In the genomic region with DNA sequence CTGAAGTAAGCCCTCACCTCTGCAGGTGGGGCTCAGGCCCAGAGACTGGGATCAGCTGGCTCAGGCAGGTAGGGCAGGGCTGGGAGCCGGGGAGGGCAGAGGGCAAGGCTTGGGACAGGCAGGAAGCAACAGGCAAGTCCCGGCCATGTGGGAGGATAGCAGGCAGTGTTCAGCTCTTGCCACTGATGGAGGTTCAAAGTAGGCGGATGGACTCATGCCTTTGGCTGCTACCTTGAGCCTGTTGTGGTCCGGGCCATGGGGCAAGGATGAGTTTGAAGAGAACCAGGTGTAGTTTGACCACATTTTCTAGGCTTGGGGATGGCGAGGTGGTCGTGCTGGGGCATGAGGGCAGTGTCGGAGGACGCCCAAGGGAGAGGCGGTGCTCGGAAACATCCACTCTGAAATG, we compare ENCODE assay signal across 32 cellular contexts. TPM values are rescaled to one million over a fixed set of nuclear protein-coding genes. Genes with fewer than 3 reads are reported as not detected.
DNase-seq lines count a peak whose midpoint lies in the region; ATAC-seq and TF ChIP-seq lines count a peak whose summit lies in the region.
"Had no signal": no experiment of that assay in that cellular context is flagged by ENCODE, and none has a peak within 500 bp of the region (broad histone marks: within the 10 kb centered on the region; RNA-seq: fewer than 3 reads in every experiment).

No MANE protein-coding gene starts in this region.

- WGBS in testis, 2 donors: 74 to 88% methylated on average over 10 of the region's 10 CpGs

- H2AFZ ChIP-seq in neural cell (ENCODE audit: low read depth, low read length): no peak overlapping the region

- TF ChIP-seq POLR2A in testis (IDR thresholded peaks at IDR 0.05): no peak

- H3K36me3 Mint-ChIP-seq in chondrocyte (ENCODE audit: low read depth): no peaks in the 10 kb centered on the region
- H3K36me3 Mint-ChIP-seq: activated CD4-positive, alpha-beta memory T cell treated with anti-CD3 and anti-CD28 coated beads for 36 hours; activated naive CD4-positive, alpha-beta T cell treated with anti-CD3 and anti-CD28 coated beads, Interleukin-2, amount 50 U/mL, for 24 hours; mesothelial cell of epicardium had no signal

- no peak overlapping the region for H3K27ac Mint-ChIP-seq in chondrocyte (ENCODE audit: unreplicated experiment)
- H3K27ac Mint-ChIP-seq: activated CD4-positive, alpha-beta memory T cell treated with anti-CD3 and anti-CD28 coated beads for 36 hours; activated naive CD4-positive, alpha-beta T cell treated with anti-CD3 and anti-CD28 coated beads, Interleukin-2, amount 50 U/mL, for 24 hours; activated T-helper 17 cell treated with anti-CD3 and anti-CD28 coated beads, Interleukin-2, amount 50 U/mL, for 72 hours; mesothelial cell of epicardium; naive thymus-derived CD4-positive, alpha-beta T cell had no signal

- peak overlapping the region; percentile 81 to 88 for H3K27ac ChIP-seq in right atrium auricular region
- peak overlapping the region; percentile 96 for H3K27ac ChIP-seq in neural cell (ENCODE audit: low read length)
- no peak overlapping the region for H3K27ac ChIP-seq in coronary artery
- no peak overlapping the region for H3K27ac ChIP-seq in testis
- H3K27ac ChIP-seq: cardiac muscle cell, KMS-11, ovary, Peyer's patch, SJSA1, suprapubic skin, vagina had no signal

- no peaks in the 10 kb centered on the region for H3K27me3 ChIP-seq in right atrium auricular region
- peaks cover 17% of the 10 kb centered on the region for H3K27me3 ChIP-seq in neural cell (ENCODE audit: insufficient read depth, low read depth, low read length)
- H3K27me3 ChIP-seq in testis: no peaks in the 10 kb centered on the region
- H3K27me3 ChIP-seq: ovary, vagina had no signal

- H4K20me1 ChIP-seq in neural cell (ENCODE audit: insufficient read depth): no peaks in the 10 kb centered on the region

- H3K9me3 ChIP-seq in right atrium auricular region: no peaks in the 10 kb centered on the region
- no peaks in the 10 kb centered on the region for H3K9me3 ChIP-seq in neural cell (ENCODE audit: low read length)
- H3K9me3 ChIP-seq in testis: no peaks in the 10 kb centered on the region
- H3K9me3 ChIP-seq: A549, ovary, Peyer's patch, suprapubic skin, vagina had no signal

- DNase-seq in right atrium auricular region (ENCODE audit: low spot score) (no peak), left ventricle myocardium superior (no peak), chondrocyte (ENCODE audit: low spot score) (peak; percentile 73), coronary artery (ENCODE audit: low spot score) (no peak), testis (no peak), mesenteric fat pad (ENCODE audit: low spot score) (no peak)
- DNase-seq: activated CD4-positive, alpha-beta memory T cell treated with anti-CD3 and anti-CD28 coated beads for 36 hours; activated CD4-positive, CD25-positive, alpha-beta regulatory T cell treated with anti-CD3 and anti-CD28 coated beads, Interleukin-2, amount 50 U/mL, for 72 hours; aorta; naive thymus-derived CD4-positive, alpha-beta T cell; NCI-H1417 treated with DMSO at 0.1 percent for 48 hours; NCI-H2081; NCI-H226; NCI-H748 treated with DMSO at 0.1 percent for 48 hours; Peyer's patch; stimulated activated CD4-positive, alpha-beta T cell treated with anti-CD3 and anti-CD28 coated beads, Interleukin-4, amount 100 ng/mL, for 1 hour had no signal

- no peaks in the 10 kb centered on the region for H3K9me2 ChIP-seq in neural cell (ENCODE audit: insufficient read depth, low read length)

- ATAC-seq in left ventricle myocardium superior (no peak), HG03280 (IDR thresholded peaks at IDR 0.05; ENCODE audit: unreplicated experiment) (no peak)
- ATAC-seq: A549; activated T-helper 17 cell treated with anti-CD3 and anti-CD28 coated beads, Interleukin-2, amount 50 U/mL, for 72 hours; HCT116; left lobe of liver; naive thymus-derived CD4-positive, alpha-beta T cell had no signal

- TF ChIP-seq EP300 in neural cell (conservative IDR thresholded peaks at IDR 0.05; ENCODE audit: poor library complexity, severe bottlenecking): no peak

- peak overlapping the region; percentile 75 for H3K9ac ChIP-seq in neural cell (ENCODE audit: low read length)
- H3K9ac ChIP-seq: KMS-11 had no signal

- H3F3A ChIP-seq in neural cell (ENCODE audit: insufficient read depth, low read length, poor library complexity, severe bottlenecking): no peaks in the 10 kb centered on the region

- H3K4me2 ChIP-seq in neural cell (ENCODE audit: low read length): peak overlapping the region; percentile 52
- H3K4me2 ChIP-seq: A549, KMS-11 had no signal

- no peak overlapping the region for H3K4me3 ChIP-seq in right atrium auricular region
- H3K4me3 ChIP-seq in neural cell (ENCODE audit: low read length): no peak overlapping the region
- no peak overlapping the region for H3K4me3 ChIP-seq in coronary artery
- no peak overlapping the region for H3K4me3 ChIP-seq in testis
- H3K4me3 ChIP-seq: A549, cardiac muscle cell, ovary, Peyer's patch, SJSA1, suprapubic skin, vagina had no signal

- peaks cover 19% of the 10 kb centered on the region for H3K4me1 Mint-ChIP-seq in chondrocyte (ENCODE audit: low read depth)
- H3K4me1 Mint-ChIP-seq: activated T-helper 17 cell treated with anti-CD3 and anti-CD28 coated beads, Interleukin-2, amount 50 U/mL, for 72 hours had no signal

- H3K9me3 Mint-ChIP-seq in chondrocyte (ENCODE audit: low read depth): no peaks in the 10 kb centered on the region
- H3K9me3 Mint-ChIP-seq: activated CD4-positive, alpha-beta memory T cell treated with anti-CD3 and anti-CD28 coated beads for 36 hours; activated naive CD4-positive, alpha-beta T cell treated with anti-CD3 and anti-CD28 coated beads, Interleukin-2, amount 50 U/mL, for 24 hours; activated T-helper 17 cell treated with anti-CD3 and anti-CD28 coated beads, Interleukin-2, amount 50 U/mL, for 72 hours; mesothelial cell of epicardium; naive thymus-derived CD4-positive, alpha-beta T cell had no signal

- no peak overlapping the region for H3K4me3 Mint-ChIP-seq in chondrocyte (ENCODE audit: unreplicated experiment)
- H3K4me3 Mint-ChIP-seq: activated CD4-positive, alpha-beta memory T cell treated with anti-CD3 and anti-CD28 coated beads for 36 hours; activated naive CD4-positive, alpha-beta T cell treated with anti-CD3 and anti-CD28 coated beads, Interleukin-2, amount 50 U/mL, for 24 hours; activated T-helper 17 cell treated with anti-CD3 and anti-CD28 coated beads, Interleukin-2, amount 50 U/mL, for 72 hours; mesothelial cell of epicardium; naive thymus-derived CD4-positive, alpha-beta T cell had no signal

- intact Hi-C loops in left ventricle myocardium superior (cut with micrococcal nuclease): no loop called here
- intact Hi-C loops in testis (cut with DNase I; ENCODE audit: low total_unique reads): no loop called here

- no peak for TF ChIP-seq RAD21 in neural cell (conservative IDR thresholded peaks at IDR 0.05)

- H3K36me3 ChIP-seq in right atrium auricular region (no peaks in the 10 kb centered on the region), neural cell (ENCODE audit: insufficient read depth, low read length) (no peaks in the 10 kb centered on the region), testis (ENCODE audit: low read depth, missing control alignments) (no peaks in the 10 kb centered on the region)
- H3K36me3 ChIP-seq: cardiac muscle cell, ovary, Peyer's patch, SJSA1, suprapubic skin, vagina had no signal

- H3K27me3 Mint-ChIP-seq in chondrocyte (ENCODE audit: low read depth): no peaks in the 10 kb centered on the region

- no peaks in the 10 kb centered on the region for H3K79me2 ChIP-seq in neural cell (replicated peaks; ENCODE audit: insufficient read depth, low read length)

- H3K4me1 ChIP-seq in right atrium auricular region (peaks cover 0 to 96% of the 10 kb centered on the region in 2 donors), testis (peaks cover 59% of the 10 kb centered on the region)

- no peak for TF ChIP-seq CTCF in right atrium auricular region (IDR thresholded peaks at IDR 0.05)
- no peak for TF ChIP-seq CTCF in chondrocyte (IDR thresholded peaks at IDR 0.05)
- no peak for TF ChIP-seq CTCF in neural cell (IDR thresholded peaks at IDR 0.05; ENCODE audit: poor library complexity, severe bottlenecking)
- no peak for TF ChIP-seq CTCF in coronary artery (IDR thresholded peaks at IDR 0.05)
- TF ChIP-seq CTCF in testis (IDR thresholded peaks at IDR 0.05): no peak

TF ChIP-seq in neural cell, 6 proteins besides CTCF, POLR2A, EP300 and RAD21 (continues in another document):
- no peak for TF ChIP-seq MXI1 (conservative IDR thresholded peaks at IDR 0.05; ENCODE audit: poor library complexity, severe bottlenecking)
- no peak for TF ChIP-seq TAF1 (IDR thresholded peaks at IDR 0.05; ENCODE audit: low read depth)
- no peak for TF ChIP-seq SMC3 (conservative IDR thresholded peaks at IDR 0.05; ENCODE audit: poor library complexity)
- TF ChIP-seq POLR2AphosphoS5 (IDR thresholded peaks at IDR 0.05): no peak

RNA-seq across cellular contexts. Expression of a gene that starts 2.7 kb away (rescaled TPM):
- 1 to 10 TPM; 2.1 to 3.5 TPM for total RNA-seq in right atrium auricular region
- 4.3 TPM for total RNA-seq in left ventricle myocardium superior
- total RNA-seq in chondrocyte: 0.55 to 1.0 TPM (median 0.92 TPM) in 3 replicates
- polyA plus RNA-seq in neural cell: 13.2 and 22.5 TPM in 2 replicates
- polyA minus RNA-seq in neural cell: 3.4 and 4.5 TPM in 2 replicates
- total RNA-seq in testis: 1 to 10 TPM; 3.2 to 3.8 TPM
- 4.6 TPM for polyA plus RNA-seq in testis (ENCODE audit: insufficient read depth, low read depth, low replicate concordance)
- total RNA-seq in mesenteric fat pad: 5.4 TPM
- total RNA-seq: activated CD4-positive, alpha-beta memory T cell treated with anti-CD3 and anti-CD28 coated beads for 36 hours; activated T-helper 17 cell treated with anti-CD3 and anti-CD28 coated beads, Interleukin-2, amount 50 U/mL, for 72 hours; naive thymus-derived CD4-positive, alpha-beta T cell; T-helper 1 cell treated with Interleukin-12 subunit alpha and Interleukin-12 subunit beta and Interleukin-4 antibody, amounts not matched to agents 30 ng/mL and 1 ng/mL, for 36 hours had no signal
- polyA plus RNA-seq: A549, aorta had no signal

RNA-seq across cellular contexts. Expression of a gene that starts 5.1 kb away (rescaled TPM):
- 10 to 100 TPM; 23.0 to 48.7 TPM for total RNA-seq in right atrium auricular region
- total RNA-seq in left ventricle myocardium superior: 28.0 TPM
- total RNA-seq in chondrocyte: 0.48 to 5.4 TPM (median 4.6 TPM) in 3 replicates
- 9.6 and 12.9 TPM in 2 replicates for polyA plus RNA-seq in neural cell
- polyA minus RNA-seq in neural cell: 8.0 and 13.4 TPM in 2 replicates
- total RNA-seq in testis: 1 to 10 TPM; 3.4 to 7.2 TPM
- 9.9 TPM for polyA plus RNA-seq in testis (ENCODE audit: insufficient read depth, low read depth, low replicate concordance)
- 55.6 TPM for total RNA-seq in mesenteric fat pad
- total RNA-seq: activated CD4-positive, alpha-beta memory T cell treated with anti-CD3 and anti-CD28 coated beads for 36 hours; activated T-helper 17 cell treated with anti-CD3 and anti-CD28 coated beads, Interleukin-2, amount 50 U/mL, for 72 hours; naive thymus-derived CD4-positive, alpha-beta T cell had no signal

RNA-seq across cellular contexts. Expression of a gene that starts 41.3 kb away (rescaled TPM):
- total RNA-seq in right atrium auricular region: 10 to 100 TPM; 13.6 to 14.8 TPM
- 17.7 TPM for total RNA-seq in left ventricle myocardium superior
- total RNA-seq in chondrocyte: 4.7 to 5.4 TPM (median 4.9 TPM) in 3 replicates
- not detected in 2 replicates for polyA plus RNA-seq in neural cell
- not detected in 2 replicates for polyA minus RNA-seq in neural cell
- 10 to 100 TPM; 26.3 to 30.2 TPM for total RNA-seq in testis
- polyA plus RNA-seq in testis (ENCODE audit: insufficient read depth, low read depth, low replicate concordance): 9.7 TPM
- total RNA-seq in mesenteric fat pad: 52.7 TPM

RNA-seq across cellular contexts. Expression of a gene that starts 43.1 kb away (rescaled TPM):
- total RNA-seq in right atrium auricular region (1 to 10 TPM; 4.5 to 6.4 TPM), left ventricle myocardium superior (5.1 TPM), chondrocyte (1.5 to 3.0 TPM (median 2.8 TPM) in 3 replicates), testis (10 to 100 TPM; 29.7 to 87.5 TPM), mesenteric fat pad (5.5 TPM)
- polyA plus RNA-seq in neural cell (not detected in 2 replicates), testis (ENCODE audit: insufficient read depth, low read depth, low replicate concordance) (107 TPM)
- polyA minus RNA-seq in neural cell: not detected in 2 replicates
- total RNA-seq: frontal cortex; T-helper 1 cell treated with Interleukin-12 subunit alpha and Interleukin-12 subunit beta and Interleukin-4 antibody, amounts not matched to agents 30 ng/mL and 1 ng/mL, for 36 hours had no signal
- polyA plus RNA-seq: naive thymus-derived CD4-positive, alpha-beta T cell had no signal

Comparison
In these comparisons a context has a peak if more than half of its experiments do, and no peak if none do; other contexts are left out.
1. H3K27ac ChIP-seq: peak in right atrium auricular region (2 of 2) and neural cell (single experiment); none in coronary artery (0 of 2) and testis (0 of 2).